Comparison of ENCODE assay signal across 1 cellular context in genomic region chr6:107666084-107666981, GRCh38.
A peak's percentile ranks its signal among the peaks of the same experiment; 100 is the strongest.
TF ChIP-seq lines count a peak whose summit lies in the region.

No MANE protein-coding gene starts in this region.

TF ChIP-seq in HepG2, 621 proteins besides CTCF, POLR2A, EP300 and RAD21 (continued from another document and continues in another):
- TF ChIP-seq FUBP1 (CRISPR knock-in tag; IDR thresholded peaks at IDR 0.05; ENCODE audit: borderline replicate concordance) (no peak), MXD4 (CRISPR knock-in tag; IDR thresholded peaks at IDR 0.05) (no peak), CSRNP2 (CRISPR knock-in tag; conservative IDR thresholded peaks at IDR 0.05; ENCODE audit: low read depth) (no peak), POGK (CRISPR knock-in tag; conservative IDR thresholded peaks at IDR 0.05) (no peak), TSC22D2 (CRISPR knock-in tag; IDR thresholded peaks at IDR 0.05; ENCODE audit: borderline replicate concordance) (no peak), ZNF10 (CRISPR knock-in tag; IDR thresholded peaks at IDR 0.05; ENCODE audit: borderline replicate concordance, low read depth) (no peak), SRF (IDR thresholded peaks at IDR 0.05; ENCODE audit: low read depth, low read length) (no peak), ZFX (CRISPR knock-in tag; IDR thresholded peaks at IDR 0.05; ENCODE audit: low read depth) (peak; percentile 43), ZKSCAN1 (IDR thresholded peaks at IDR 0.05; ENCODE audit: low read length) (no peak), ZNF614 (CRISPR knock-in tag; IDR thresholded peaks at IDR 0.05; ENCODE audit: borderline replicate concordance) (0 out of 2 replicates have a peak, but pooled peaks have one; percentile 28), ZSCAN30 (CRISPR knock-in tag; IDR thresholded peaks at IDR 0.05) (no peak; the same call in 1 of the 2 replicates), ZNF576 (CRISPR knock-in tag; IDR thresholded peaks at IDR 0.05) (no peak), RXRA (CRISPR knock-in tag; IDR thresholded peaks at IDR 0.05) (no peak; the same call in 1 of the 2 replicates), ZNF720 (CRISPR knock-in tag; IDR thresholded peaks at IDR 0.05) (no peak), NCOR1 (IDR thresholded peaks at IDR 0.05; ENCODE audit: borderline replicate concordance, low read length) (no peak), FOXO1 (CRISPR knock-in tag; IDR thresholded peaks at IDR 0.05) (no peak), ZNF44 (CRISPR knock-in tag; IDR thresholded peaks at IDR 0.05) (no peak), ZSCAN20 (CRISPR knock-in tag; IDR thresholded peaks at IDR 0.05; ENCODE audit: borderline replicate concordance) (no peak), ARHGAP35 (CRISPR knock-in tag; IDR thresholded peaks at IDR 0.05; ENCODE audit: borderline replicate concordance) (no peak), HOXD1 (CRISPR knock-in tag; IDR thresholded peaks at IDR 0.05) (no peak), SIN3A (IDR thresholded peaks at IDR 0.05; ENCODE audit: borderline replicate concordance, low read depth, low read length) (no peak), RARG (CRISPR knock-in tag; IDR thresholded peaks at IDR 0.05; ENCODE audit: low read depth) (no peak), BORCS8-MEF2B (CRISPR knock-in tag; IDR thresholded peaks at IDR 0.05) (no peak), TOE1 (CRISPR knock-in tag; IDR thresholded peaks at IDR 0.05) (no peak), STAT5B (CRISPR knock-in tag; IDR thresholded peaks at IDR 0.05) (no peak), TOPORS (CRISPR knock-in tag; IDR thresholded peaks at IDR 0.05) (no peak), HNF1A (IDR thresholded peaks at IDR 0.05; ENCODE audit: low read depth) (no peak), HNF1A (CRISPR knock-in tag; IDR thresholded peaks at IDR 0.05; ENCODE audit: borderline replicate concordance) (no peak), SMC3 (IDR thresholded peaks at IDR 0.05; ENCODE audit: low read length) (no peak), TEAD3 (CRISPR knock-in tag; optimal IDR thresholded peaks at IDR 0.05; ENCODE audit: borderline replicate concordance) (peak; percentile 57), ARID4A (CRISPR knock-in tag; IDR thresholded peaks at IDR 0.05; ENCODE audit: borderline replicate concordance) (no peak; the same call in 1 of the 2 replicates), ZNF879 (CRISPR knock-in tag; IDR thresholded peaks at IDR 0.05) (no peak), SAFB2 (CRISPR knock-in tag; IDR thresholded peaks at IDR 0.05; ENCODE audit: borderline replicate concordance, low read depth) (no peak; the same call in 1 of the 2 replicates), NCOA5 (CRISPR knock-in tag; IDR thresholded peaks at IDR 0.05) (no peak), ZNF501 (CRISPR knock-in tag; IDR thresholded peaks at IDR 0.05) (no peak), NKX3-1 (CRISPR knock-in tag; IDR thresholded peaks at IDR 0.05) (no peak), EZH2 (conservative IDR thresholded peaks at IDR 0.05; ENCODE audit: low read depth, low read length) (no peak), ZNF547 (CRISPR knock-in tag; IDR thresholded peaks at IDR 0.05) (no peak)
- TF ChIP-seq, protein P1, sequence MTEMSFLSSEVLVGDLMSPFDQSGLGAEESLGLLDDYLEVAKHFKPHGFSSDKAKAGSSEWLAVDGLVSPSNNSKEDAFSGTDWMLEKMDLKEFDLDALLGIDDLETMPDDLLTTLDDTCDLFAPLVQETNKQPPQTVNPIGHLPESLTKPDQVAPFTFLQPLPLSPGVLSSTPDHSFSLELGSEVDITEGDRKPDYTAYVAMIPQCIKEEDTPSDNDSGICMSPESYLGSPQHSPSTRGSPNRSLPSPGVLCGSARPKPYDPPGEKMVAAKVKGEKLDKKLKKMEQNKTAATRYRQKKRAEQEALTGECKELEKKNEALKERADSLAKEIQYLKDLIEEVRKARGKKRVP (CRISPR knock-in tag; IDR thresholded peaks at IDR 0.05) = no peak
- TF ChIP-seq, protein P2, sequence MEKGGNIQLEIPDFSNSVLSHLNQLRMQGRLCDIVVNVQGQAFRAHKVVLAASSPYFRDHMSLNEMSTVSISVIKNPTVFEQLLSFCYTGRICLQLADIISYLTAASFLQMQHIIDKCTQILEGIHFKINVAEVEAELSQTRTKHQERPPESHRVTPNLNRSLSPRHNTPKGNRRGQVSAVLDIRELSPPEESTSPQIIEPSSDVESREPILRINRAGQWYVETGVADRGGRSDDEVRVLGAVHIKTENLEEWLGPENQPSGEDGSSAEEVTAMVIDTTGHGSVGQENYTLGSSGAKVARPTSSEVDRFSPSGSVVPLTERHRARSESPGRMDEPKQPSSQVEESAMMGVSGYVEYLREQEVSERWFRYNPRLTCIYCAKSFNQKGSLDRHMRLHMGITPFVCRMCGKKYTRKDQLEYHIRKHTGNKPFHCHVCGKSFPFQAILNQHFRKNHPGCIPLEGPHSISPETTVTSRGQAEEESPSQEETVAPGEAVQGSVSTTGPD (CRISPR knock-in tag; IDR thresholded peaks at IDR 0.05) = no peak
- TF ChIP-seq, protein P3, sequence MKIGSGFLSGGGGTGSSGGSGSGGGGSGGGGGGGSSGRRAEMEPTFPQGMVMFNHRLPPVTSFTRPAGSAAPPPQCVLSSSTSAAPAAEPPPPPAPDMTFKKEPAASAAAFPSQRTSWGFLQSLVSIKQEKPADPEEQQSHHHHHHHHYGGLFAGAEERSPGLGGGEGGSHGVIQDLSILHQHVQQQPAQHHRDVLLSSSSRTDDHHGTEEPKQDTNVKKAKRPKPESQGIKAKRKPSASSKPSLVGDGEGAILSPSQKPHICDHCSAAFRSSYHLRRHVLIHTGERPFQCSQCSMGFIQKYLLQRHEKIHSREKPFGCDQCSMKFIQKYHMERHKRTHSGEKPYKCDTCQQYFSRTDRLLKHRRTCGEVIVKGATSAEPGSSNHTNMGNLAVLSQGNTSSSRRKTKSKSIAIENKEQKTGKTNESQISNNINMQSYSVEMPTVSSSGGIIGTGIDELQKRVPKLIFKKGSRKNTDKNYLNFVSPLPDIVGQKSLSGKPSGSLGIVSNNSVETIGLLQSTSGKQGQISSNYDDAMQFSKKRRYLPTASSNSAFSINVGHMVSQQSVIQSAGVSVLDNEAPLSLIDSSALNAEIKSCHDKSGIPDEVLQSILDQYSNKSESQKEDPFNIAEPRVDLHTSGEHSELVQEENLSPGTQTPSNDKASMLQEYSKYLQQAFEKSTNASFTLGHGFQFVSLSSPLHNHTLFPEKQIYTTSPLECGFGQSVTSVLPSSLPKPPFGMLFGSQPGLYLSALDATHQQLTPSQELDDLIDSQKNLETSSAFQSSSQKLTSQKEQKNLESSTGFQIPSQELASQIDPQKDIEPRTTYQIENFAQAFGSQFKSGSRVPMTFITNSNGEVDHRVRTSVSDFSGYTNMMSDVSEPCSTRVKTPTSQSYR (CRISPR knock-in tag; IDR thresholded peaks at IDR 0.05; ENCODE audit: borderline replicate concordance) = no peak
- TF ChIP-seq, protein P4, sequence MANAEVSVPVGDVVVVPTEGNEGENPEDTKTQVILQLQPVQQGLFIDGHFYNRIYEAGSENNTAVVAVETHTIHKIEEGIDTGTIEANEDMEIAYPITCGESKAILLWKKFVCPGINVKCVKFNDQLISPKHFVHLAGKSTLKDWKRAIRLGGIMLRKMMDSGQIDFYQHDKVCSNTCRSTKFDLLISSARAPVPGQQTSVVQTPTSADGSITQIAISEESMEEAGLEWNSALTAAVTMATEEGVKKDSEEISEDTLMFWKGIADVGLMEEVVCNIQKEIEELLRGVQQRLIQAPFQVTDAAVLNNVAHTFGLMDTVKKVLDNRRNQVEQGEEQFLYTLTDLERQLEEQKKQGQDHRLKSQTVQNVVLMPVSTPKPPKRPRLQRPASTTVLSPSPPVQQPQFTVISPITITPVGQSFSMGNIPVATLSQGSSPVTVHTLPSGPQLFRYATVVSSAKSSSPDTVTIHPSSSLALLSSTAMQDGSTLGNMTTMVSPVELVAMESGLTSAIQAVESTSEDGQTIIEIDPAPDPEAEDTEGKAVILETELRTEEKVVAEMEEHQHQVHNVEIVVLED (CRISPR knock-in tag; IDR thresholded peaks at IDR 0.05; ENCODE audit: borderline replicate concordance) = no peak
